In genomic region chr11:120240866-120241265, GRCh38 we compare ENCODE assay signal across 18 cellular contexts. TPM values are rescaled to one million over a fixed set of nuclear protein-coding genes. Genes with fewer than 3 reads are reported as not detected.
"Had no signal": no experiment of that assay in that cellular context is flagged by ENCODE, and none has a peak within 500 bp of the region (broad histone marks: within the 10 kb centered on the region; RNA-seq: fewer than 3 reads in every experiment).

No MANE protein-coding gene starts in this region.

- H3K27ac ChIP-seq: cardiac muscle cell, pancreas, tibial artery, vagina had no signal

- H3K36me3 ChIP-seq: cardiac muscle cell, pancreas, tibial artery, vagina had no signal

- H3K9me3 Mint-ChIP-seq: activated T-helper 1 cell treated with anti-CD3 and anti-CD28 coated beads, Interleukin-12 subunit alpha, Interleukin-12 subunit beta, Interleukin-2, Interleukin-4 antibody, amounts not matched to agents 30 ng/mL and 10 ng/mL and 1 ng/mL, durations not matched to agents 14 hours and 24 hours and 36 hours; dendritic cell treated with granulocyte-macrophage colony-stimulating factor and Interleukin-4, amounts not matched to agents 40 ng/mL and 50 ng/mL, for 4 days had no signal

- FAIRE-seq: pancreas, TTC549 had no signal

- H3K27ac Mint-ChIP-seq: activated CD4-positive, alpha-beta T cell treated with anti-CD3 and anti-CD28 coated beads for 36 hours; activated naive CD8-positive, alpha-beta T cell; activated T-helper 1 cell treated with anti-CD3 and anti-CD28 coated beads, Interleukin-12 subunit alpha, Interleukin-12 subunit beta, Interleukin-2, Interleukin-4 antibody, amounts not matched to agents 30 ng/mL and 10 ng/mL and 1 ng/mL, durations not matched to agents 14 hours and 24 hours and 36 hours; dendritic cell treated with granulocyte-macrophage colony-stimulating factor and Interleukin-4, amounts not matched to agents 40 ng/mL and 50 ng/mL, for 4 days had no signal

- DNase-seq: activated CD4-positive, alpha-beta T cell treated with anti-CD3 and anti-CD28 coated beads, Interleukin-2, amount 50 U/mL, for 48 hours; effector CD8-positive, alpha-beta T cell; islet precursor cell; stimulated activated naive CD4-positive, alpha-beta T cell; tibial artery had no signal

- H3K4me3 Mint-ChIP-seq: activated CD4-positive, alpha-beta T cell treated with anti-CD3 and anti-CD28 coated beads for 36 hours; activated naive CD8-positive, alpha-beta T cell; activated T-helper 1 cell treated with anti-CD3 and anti-CD28 coated beads, Interleukin-12 subunit alpha, Interleukin-12 subunit beta, Interleukin-2, Interleukin-4 antibody, amounts not matched to agents 30 ng/mL and 10 ng/mL and 1 ng/mL, durations not matched to agents 14 hours and 24 hours and 36 hours; dendritic cell treated with granulocyte-macrophage colony-stimulating factor and Interleukin-4, amounts not matched to agents 40 ng/mL and 50 ng/mL, for 4 days had no signal

- H3K9me3 ChIP-seq: pancreas, tibial artery, vagina had no signal

- H3K36me3 Mint-ChIP-seq: activated naive CD8-positive, alpha-beta T cell had no signal

- H3K4me3 ChIP-seq: tibial artery had no signal

- H3K27me3 ChIP-seq: pancreas, vagina had no signal

RNA-seq across cellular contexts. Expression of gene POU2F3, which starts 0.9 kb away (rescaled TPM):
- total RNA-seq: activated CD4-positive, alpha-beta T cell treated with anti-CD3 and anti-CD28 coated beads for 36 hours; chondrocyte; left lobe of liver; mononuclear cell; sciatic nerve; T-helper 2 cell treated with Interferon-gamma antibody and Interleukin-4, amounts not matched to agents 100 ng/mL and 5 ng/mL, for 36 hours had no signal
